1 cellular context compared by ENCODE assay signal in the genomic region with DNA sequence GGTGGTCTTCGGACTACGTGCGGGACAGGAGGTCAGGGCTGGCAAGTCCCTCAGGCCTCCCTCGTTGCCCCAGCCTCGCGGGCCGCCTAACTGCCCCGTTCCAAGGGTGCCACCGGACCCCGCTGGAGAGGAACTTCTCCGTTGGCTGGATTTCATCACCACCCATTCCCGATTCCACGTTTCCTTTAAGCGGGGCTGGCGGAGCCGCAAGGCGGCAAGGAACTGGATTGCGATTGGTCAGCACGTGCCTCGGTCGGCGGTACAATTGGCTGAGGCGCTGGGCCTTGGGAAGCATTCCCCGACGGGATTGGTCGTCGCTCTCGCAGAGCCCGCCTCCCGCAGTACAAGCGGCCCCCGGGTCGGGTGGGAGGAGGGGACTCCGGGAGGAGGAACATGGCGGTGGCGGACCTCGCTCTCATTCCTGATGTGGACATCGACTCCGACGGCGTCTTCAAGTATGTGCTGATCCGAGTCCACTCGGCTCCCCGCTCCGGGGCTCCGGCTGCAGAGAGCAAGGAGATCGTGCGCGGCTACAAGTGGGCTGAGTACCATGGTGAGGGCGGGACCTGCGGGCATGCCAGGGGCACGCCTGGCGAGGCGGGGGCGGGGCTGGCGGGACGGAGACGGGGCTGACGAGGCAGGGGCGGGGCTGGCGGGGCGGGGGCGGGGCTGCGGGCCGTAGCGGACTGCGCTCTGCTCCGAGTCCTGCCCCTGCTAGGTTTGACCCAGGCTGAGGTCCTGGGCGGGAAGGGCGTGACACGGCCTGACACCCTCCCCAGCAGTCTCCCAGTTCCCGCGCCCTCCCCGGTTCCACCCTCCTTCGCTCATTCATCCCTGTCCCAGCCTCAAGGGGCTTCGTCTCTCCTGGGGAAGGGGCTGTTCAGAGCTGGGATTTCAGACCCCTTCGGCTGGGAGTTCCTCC.
A peak's percentile ranks its signal among the peaks of the same experiment; 100 is the strongest.
TF ChIP-seq lines count a peak whose summit lies in the region.

Gene PHPT1 (plus strand): TSS at position 372 of the 922 bp plus-strand sequence. CDS start 22 bp downstream, at position 394.

TF ChIP-seq in HepG2, 621 proteins besides CTCF, POLR2A, EP300 and RAD21 (continued from another document and continues in another):
- TF ChIP-seq PRDM10 (CRISPR knock-in tag; IDR thresholded peaks at IDR 0.05; ENCODE audit: low read depth) (no peak), SRSF9 (IDR thresholded peaks at IDR 0.05; ENCODE audit: borderline replicate concordance, insufficient read depth, low read depth, low read length, poor library complexity, severe bottlenecking) (no peak), TAF1 (CRISPR knock-in tag; IDR thresholded peaks at IDR 0.05) (peak; percentile 83), ZSCAN30 (CRISPR knock-in tag; IDR thresholded peaks at IDR 0.05) (no peak), ZNF501 (CRISPR knock-in tag; IDR thresholded peaks at IDR 0.05) (no peak), ZNF430 (CRISPR knock-in tag; IDR thresholded peaks at IDR 0.05) (no peak), RERE (CRISPR knock-in tag; IDR thresholded peaks at IDR 0.05; ENCODE audit: low read depth) (no peak), SCMH1 (CRISPR knock-in tag; IDR thresholded peaks at IDR 0.05; ENCODE audit: borderline replicate concordance) (no peak), IRX3 (CRISPR knock-in tag; IDR thresholded peaks at IDR 0.05; ENCODE audit: borderline replicate concordance, low read depth) (peak; percentile 61; the same call in 1 of the 2 replicates), KLF11 (CRISPR knock-in tag; IDR thresholded peaks at IDR 0.05) (no peak; the same call in 1 of the 2 replicates), REPIN1 (CRISPR knock-in tag; IDR thresholded peaks at IDR 0.05; ENCODE audit: borderline replicate concordance, low read depth) (peak; percentile 42), SYNCRIP (IDR thresholded peaks at IDR 0.05; ENCODE audit: insufficient read depth, low read depth, low read length) (no peak), ZBTB1 (CRISPR knock-in tag; IDR thresholded peaks at IDR 0.05; ENCODE audit: borderline replicate concordance) (no peak), ZNF432 (CRISPR knock-in tag; IDR thresholded peaks at IDR 0.05; ENCODE audit: borderline replicate concordance) (no peak), HNRNPK (IDR thresholded peaks at IDR 0.05; ENCODE audit: low read depth, low read length, poor library complexity, severe bottlenecking) (peak; percentile 47), FIP1L1 (IDR thresholded peaks at IDR 0.05; ENCODE audit: borderline replicate concordance, insufficient read depth, low read depth, low read length) (0 out of 2 replicates have a peak, but pooled peaks have one; percentile 63), SAP130 (CRISPR knock-in tag; IDR thresholded peaks at IDR 0.05; ENCODE audit: low read depth) (peak; percentile 74), FOXC1 (CRISPR knock-in tag; IDR thresholded peaks at IDR 0.05; ENCODE audit: borderline replicate concordance) (peak; percentile 35; the same call in 1 of the 2 replicates), SRY (CRISPR knock-in tag; IDR thresholded peaks at IDR 0.05) (no peak; the same call in 1 of the 2 replicates), NFE2 (CRISPR knock-in tag; IDR thresholded peaks at IDR 0.05) (no peak), BORCS8-MEF2B (CRISPR knock-in tag; IDR thresholded peaks at IDR 0.05) (peak; percentile 83), STAT5B (CRISPR knock-in tag; IDR thresholded peaks at IDR 0.05) (no peak), FOXK1 (CRISPR knock-in tag; IDR thresholded peaks at IDR 0.05; ENCODE audit: borderline replicate concordance, low read depth) (peak; percentile 82), ZNF773 (CRISPR knock-in tag; IDR thresholded peaks at IDR 0.05; ENCODE audit: borderline replicate concordance) (peak; percentile 65; the same call in 1 of the 2 replicates), ZNF652 (CRISPR knock-in tag; IDR thresholded peaks at IDR 0.05; ENCODE audit: borderline replicate concordance, low read depth) (no peak), SNAPC2 (CRISPR knock-in tag; IDR thresholded peaks at IDR 0.05) (peak; percentile 69; the same call in 1 of the 2 replicates), ZNF264 (CRISPR knock-in tag; IDR thresholded peaks at IDR 0.05) (0 out of 2 replicates have a peak, but pooled peaks have one; percentile 9), MTERF4 (CRISPR knock-in tag; IDR thresholded peaks at IDR 0.05) (0 out of 2 replicates have a peak, but pooled peaks have one; percentile 46), BCLAF1 (IDR thresholded peaks at IDR 0.05) (no peak), ZFX (CRISPR knock-in tag; IDR thresholded peaks at IDR 0.05; ENCODE audit: low read depth) (0 out of 2 replicates have a peak, but pooled peaks have one; percentile 5)
- TF ChIP-seq, protein P1, sequence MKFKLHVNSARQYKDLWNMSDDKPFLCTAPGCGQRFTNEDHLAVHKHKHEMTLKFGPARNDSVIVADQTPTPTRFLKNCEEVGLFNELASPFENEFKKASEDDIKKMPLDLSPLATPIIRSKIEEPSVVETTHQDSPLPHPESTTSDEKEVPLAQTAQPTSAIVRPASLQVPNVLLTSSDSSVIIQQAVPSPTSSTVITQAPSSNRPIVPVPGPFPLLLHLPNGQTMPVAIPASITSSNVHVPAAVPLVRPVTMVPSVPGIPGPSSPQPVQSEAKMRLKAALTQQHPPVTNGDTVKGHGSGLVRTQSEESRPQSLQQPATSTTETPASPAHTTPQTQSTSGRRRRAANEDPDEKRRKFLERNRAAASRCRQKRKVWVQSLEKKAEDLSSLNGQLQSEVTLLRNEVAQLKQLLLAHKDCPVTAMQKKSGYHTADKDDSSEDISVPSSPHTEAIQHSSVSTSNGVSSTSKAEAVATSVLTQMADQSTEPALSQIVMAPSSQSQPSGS (CRISPR knock-in tag; IDR thresholded peaks at IDR 0.05): peak; percentile 66; the same call in 1 of the 2 replicates
- TF ChIP-seq, protein P2, sequence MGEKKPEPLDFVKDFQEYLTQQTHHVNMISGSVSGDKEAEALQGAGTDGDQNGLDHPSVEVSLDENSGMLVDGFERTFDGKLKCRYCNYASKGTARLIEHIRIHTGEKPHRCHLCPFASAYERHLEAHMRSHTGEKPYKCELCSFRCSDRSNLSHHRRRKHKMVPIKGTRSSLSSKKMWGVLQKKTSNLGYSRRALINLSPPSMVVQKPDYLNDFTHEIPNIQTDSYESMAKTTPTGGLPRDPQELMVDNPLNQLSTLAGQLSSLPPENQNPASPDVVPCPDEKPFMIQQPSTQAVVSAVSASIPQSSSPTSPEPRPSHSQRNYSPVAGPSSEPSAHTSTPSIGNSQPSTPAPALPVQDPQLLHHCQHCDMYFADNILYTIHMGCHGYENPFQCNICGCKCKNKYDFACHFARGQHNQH (CRISPR knock-in tag; IDR thresholded peaks at IDR 0.05): peak; percentile 29; the same call in 1 of the 2 replicates
- TF ChIP-seq, protein P3, sequence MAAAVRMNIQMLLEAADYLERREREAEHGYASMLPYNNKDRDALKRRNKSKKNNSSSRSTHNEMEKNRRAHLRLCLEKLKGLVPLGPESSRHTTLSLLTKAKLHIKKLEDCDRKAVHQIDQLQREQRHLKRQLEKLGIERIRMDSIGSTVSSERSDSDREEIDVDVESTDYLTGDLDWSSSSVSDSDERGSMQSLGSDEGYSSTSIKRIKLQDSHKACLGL (CRISPR knock-in tag; IDR thresholded peaks at IDR 0.05): no peak
- TF ChIP-seq, protein P4, sequence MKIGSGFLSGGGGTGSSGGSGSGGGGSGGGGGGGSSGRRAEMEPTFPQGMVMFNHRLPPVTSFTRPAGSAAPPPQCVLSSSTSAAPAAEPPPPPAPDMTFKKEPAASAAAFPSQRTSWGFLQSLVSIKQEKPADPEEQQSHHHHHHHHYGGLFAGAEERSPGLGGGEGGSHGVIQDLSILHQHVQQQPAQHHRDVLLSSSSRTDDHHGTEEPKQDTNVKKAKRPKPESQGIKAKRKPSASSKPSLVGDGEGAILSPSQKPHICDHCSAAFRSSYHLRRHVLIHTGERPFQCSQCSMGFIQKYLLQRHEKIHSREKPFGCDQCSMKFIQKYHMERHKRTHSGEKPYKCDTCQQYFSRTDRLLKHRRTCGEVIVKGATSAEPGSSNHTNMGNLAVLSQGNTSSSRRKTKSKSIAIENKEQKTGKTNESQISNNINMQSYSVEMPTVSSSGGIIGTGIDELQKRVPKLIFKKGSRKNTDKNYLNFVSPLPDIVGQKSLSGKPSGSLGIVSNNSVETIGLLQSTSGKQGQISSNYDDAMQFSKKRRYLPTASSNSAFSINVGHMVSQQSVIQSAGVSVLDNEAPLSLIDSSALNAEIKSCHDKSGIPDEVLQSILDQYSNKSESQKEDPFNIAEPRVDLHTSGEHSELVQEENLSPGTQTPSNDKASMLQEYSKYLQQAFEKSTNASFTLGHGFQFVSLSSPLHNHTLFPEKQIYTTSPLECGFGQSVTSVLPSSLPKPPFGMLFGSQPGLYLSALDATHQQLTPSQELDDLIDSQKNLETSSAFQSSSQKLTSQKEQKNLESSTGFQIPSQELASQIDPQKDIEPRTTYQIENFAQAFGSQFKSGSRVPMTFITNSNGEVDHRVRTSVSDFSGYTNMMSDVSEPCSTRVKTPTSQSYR (CRISPR knock-in tag; IDR thresholded peaks at IDR 0.05; ENCODE audit: borderline replicate concordance): peak; percentile 74
